27 cellular contexts compared by ENCODE assay signal in the genomic region with DNA sequence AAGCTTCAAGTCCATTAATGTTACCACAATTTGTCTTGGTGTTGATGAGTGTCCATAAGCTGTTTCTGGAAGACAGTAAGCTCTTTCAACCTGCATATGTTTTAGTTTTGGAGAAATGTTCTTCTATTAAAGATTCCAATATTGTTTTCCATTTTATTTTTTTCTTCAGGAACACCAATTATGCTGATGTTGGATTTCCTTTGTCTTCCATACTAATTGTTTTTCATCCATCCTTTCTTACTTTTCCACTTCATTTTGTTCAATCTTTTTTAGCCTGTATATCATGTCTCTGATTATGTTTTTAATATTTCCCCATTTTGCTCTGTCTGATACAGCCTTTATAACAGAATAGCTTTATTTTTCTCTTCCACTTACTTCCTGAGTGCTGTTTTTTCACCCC. TPM values are rescaled to one million over a fixed set of nuclear protein-coding genes. Genes with fewer than 3 reads are reported as not detected.
"Had no signal": no experiment of that assay in that cellular context is flagged by ENCODE, and none has a peak within 500 bp of the region (broad histone marks: within the 10 kb centered on the region; RNA-seq: fewer than 3 reads in every experiment).

No MANE protein-coding gene starts in this region.

- ATAC-seq: esophagus mucosa, gastrocnemius medialis, heart right ventricle, left cardiac atrium, left lung, left ventricle myocardium superior, lower lobe of right lung, mucosa of descending colon had no signal

- H3K36me3 ChIP-seq: esophagus squamous epithelium, gastrocnemius medialis, heart right ventricle, left lung, lower lobe of right lung had no signal

- H3K27me3 ChIP-seq: dorsolateral prefrontal cortex, gastrocnemius medialis, heart right ventricle, left lung had no signal

- DNase-seq: dermis blood vessel endothelial cell; dorsolateral prefrontal cortex; effector CD4-positive, alpha-beta T cell; effector memory CD4-positive, alpha-beta T cell; erythroblast; esophagus squamous epithelium; foreskin fibroblast; foreskin melanocyte; gastrocnemius medialis; glutamatergic neuron; head of caudate nucleus; heart right ventricle; hippocampal formation; left cardiac atrium; left lung; left ventricle myocardium superior; lower lobe of right lung; mesenchymal stem cell; mucosa of descending colon had no signal

- H3K27ac ChIP-seq: coronary artery, epithelial cell of prostate, esophagus squamous epithelium, gastrocnemius medialis, heart right ventricle, left lung, lower lobe of right lung had no signal

- FAIRE-seq: colon, endometrium, islet of Langerhans, keratinocyte had no signal

- H3K4me3 ChIP-seq: coronary artery, dorsolateral prefrontal cortex, esophagus squamous epithelium, gastrocnemius medialis, heart right ventricle, left lung, lower lobe of right lung, mucosa of descending colon had no signal

- H3K4me1 ChIP-seq: gastrocnemius medialis, lower lobe of right lung had no signal

- H3K9me3 ChIP-seq: gastrocnemius medialis had no signal

RNA-seq across cellular contexts. Expression of gene SLC13A3, which starts 21.9 kb away (rescaled TPM):
- total RNA-seq: dermis blood vessel endothelial cell, lung microvascular endothelial cell had no signal
